ENCODE assay signal across 9 cellular contexts in the genomic region with DNA sequence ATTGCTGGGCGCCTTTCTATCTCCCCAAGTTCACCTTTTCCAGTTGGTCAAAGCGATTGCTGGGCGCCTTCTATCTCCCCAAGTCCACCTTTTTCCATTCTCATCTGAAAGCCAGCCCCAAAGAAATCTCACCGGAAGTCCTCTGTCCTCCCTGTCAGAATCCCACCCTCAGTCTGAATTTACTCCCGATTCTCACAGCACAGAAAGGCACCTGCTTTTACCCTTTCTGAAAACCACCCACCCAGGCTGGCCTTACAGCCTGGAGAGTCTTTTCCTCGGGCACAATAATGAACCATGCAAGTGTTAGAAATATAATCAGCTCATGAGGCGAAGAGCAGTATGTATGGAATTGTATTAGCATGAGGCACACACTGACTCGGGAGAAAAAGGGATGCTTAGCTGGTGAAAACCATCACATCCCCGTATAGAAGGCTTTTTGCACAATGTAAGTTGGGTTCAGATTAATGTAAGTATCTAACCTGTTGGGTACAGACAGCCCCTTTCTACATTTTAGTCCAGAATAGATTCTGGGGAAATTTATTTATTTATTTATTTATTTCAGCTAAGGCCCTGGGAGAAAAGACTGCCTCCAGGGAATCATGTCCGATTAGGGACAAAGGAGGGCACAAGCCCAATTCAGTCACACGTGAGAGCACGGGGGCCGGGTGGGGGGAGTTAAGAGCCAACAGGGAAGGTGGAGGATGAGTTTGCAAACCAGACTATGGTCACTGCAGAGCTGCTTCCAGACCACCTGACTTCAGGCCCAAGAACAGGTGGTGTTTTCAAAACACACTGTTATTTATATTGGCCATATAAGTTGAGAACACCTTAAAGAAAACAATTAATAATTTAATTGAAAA. TPM values are rescaled to one million over a fixed set of nuclear protein-coding genes. Genes with fewer than 3 reads are reported as not detected.
DNase-seq lines count a peak whose midpoint lies in the region; ATAC-seq and TF ChIP-seq lines count a peak whose summit lies in the region.
"Had no signal": no experiment of that assay in that cellular context is flagged by ENCODE, and none has a peak within 500 bp of the region (broad histone marks: within the 10 kb centered on the region; RNA-seq: fewer than 3 reads in every experiment).

No MANE protein-coding gene starts in this region.

- H3K36me3 ChIP-seq in brain microvascular endothelial cell (replicated peaks) (no peaks in the 10 kb centered on the region), thyroid gland (no peaks in the 10 kb centered on the region)

- no peak for ATAC-seq in activated T-cell treated with anti-CD3 and anti-CD28 coated beads, Interleukin-2, amount 50 U/mL, for 4 hours
- ATAC-seq in memory B cell (ENCODE audit: low read depth) (no peak), GM19023 (IDR thresholded peaks at IDR 0.05; ENCODE audit: unreplicated experiment) (no peak)
- ATAC-seq in activated T-cell treated with anti-CD3 and anti-CD28 coated beads, Interleukin-2, amount 50 U/mL, for 72 hours (replicated peaks in 1 of 2): no peak

- H3K27me3 Mint-ChIP-seq in activated T-cell treated with anti-CD3 and anti-CD28 coated beads, Interleukin-2, amount 50 U/mL, for 4 hours (ENCODE audit: low read depth): peaks cover 29% of the 10 kb centered on the region
- H3K27me3 Mint-ChIP-seq in memory B cell: peaks cover 2% of the 10 kb centered on the region
- H3K27me3 Mint-ChIP-seq in activated T-cell treated with anti-CD3 and anti-CD28 coated beads, Interleukin-2, amount 50 U/mL, for 72 hours (ENCODE audit: low read depth): peaks cover 26% of the 10 kb centered on the region

- 48 to 59% methylated on average over 13 of the region's 13 CpGs for WGBS in thyroid gland, 2 donors

- H3K4me1 ChIP-seq in thyroid gland: peaks cover 69 to 80% of the 10 kb centered on the region in 2 donors

- H3K9me3 ChIP-seq in thyroid gland: no peaks in the 10 kb centered on the region

- H3K4me1 Mint-ChIP-seq in activated T-cell treated with anti-CD3 and anti-CD28 coated beads, Interleukin-2, amount 50 U/mL, for 4 hours (ENCODE audit: low read depth): peaks cover 2% of the 10 kb centered on the region
- H3K4me1 Mint-ChIP-seq in memory B cell: peaks cover 11% of the 10 kb centered on the region
- H3K4me1 Mint-ChIP-seq in activated T-cell treated with anti-CD3 and anti-CD28 coated beads, Interleukin-2, amount 50 U/mL, for 72 hours (ENCODE audit: low read depth): no peaks in the 10 kb centered on the region

- H3K27me3 ChIP-seq in brain microvascular endothelial cell (replicated peaks) (no peaks in the 10 kb centered on the region), thyroid gland (no peaks in the 10 kb centered on the region)

- H3K36me3 Mint-ChIP-seq in activated T-cell treated with anti-CD3 and anti-CD28 coated beads, Interleukin-2, amount 50 U/mL, for 4 hours (ENCODE audit: insufficient read depth): no peaks in the 10 kb centered on the region
- H3K36me3 Mint-ChIP-seq in memory B cell: no peaks in the 10 kb centered on the region
- no peaks in the 10 kb centered on the region for H3K36me3 Mint-ChIP-seq in activated T-cell treated with anti-CD3 and anti-CD28 coated beads, Interleukin-2, amount 50 U/mL, for 72 hours (ENCODE audit: insufficient read depth in 2 of 2)
- H3K36me3 Mint-ChIP-seq: CD8-positive, alpha-beta memory T cell had no signal

- TF ChIP-seq CTCF in brain microvascular endothelial cell (IDR thresholded peaks at IDR 0.05; ENCODE audit: low read depth, low read length, missing control alignments) (no peak), thyroid gland (IDR thresholded peaks at IDR 0.05) (no peak)

- intact Hi-C loops in thyroid gland (cut with DNase I): no loop called here

- H3K27ac Mint-ChIP-seq in memory B cell: peak overlapping the region; percentile 18
- no peak overlapping the region for H3K27ac Mint-ChIP-seq in activated T-cell treated with anti-CD3 and anti-CD28 coated beads, Interleukin-2, amount 50 U/mL, for 72 hours
- H3K27ac Mint-ChIP-seq: CD8-positive, alpha-beta memory T cell had no signal

- H3K27ac ChIP-seq in brain microvascular endothelial cell (peak overlapping the region; percentile 89), thyroid gland (peak overlapping the region; percentile 98 to 99 (median 99))

- no peak for DNase-seq in activated T-cell treated with anti-CD3 and anti-CD28 coated beads, Interleukin-2, amount 50 U/mL, for 4 hours
- DNase-seq in activated T-cell treated with anti-CD3 and anti-CD28 coated beads for 4 hours (no peak), brain microvascular endothelial cell (no peak), memory B cell (ENCODE audit: low spot score in 2 of 2) (no peak), thyroid gland (peak; percentile 57 to 60), hepatic stellate cell (ENCODE audit: low spot score) (no peak)
- DNase-seq in activated T-cell treated with anti-CD3 and anti-CD28 coated beads, Interleukin-2, amount 50 U/mL, for 72 hours: no peak
- DNase-seq: CD8-positive, alpha-beta memory T cell had no signal

- H3K4me3 ChIP-seq in brain microvascular endothelial cell (ENCODE audit: low read depth, low read length) (peak overlapping the region; percentile 69), thyroid gland (replicated peaks in 1 of 3) (peak overlapping the region in 1 of 3 donors; percentile 88)

- H3K9me3 Mint-ChIP-seq in activated T-cell treated with anti-CD3 and anti-CD28 coated beads, Interleukin-2, amount 50 U/mL, for 4 hours: no peaks in the 10 kb centered on the region
- no peaks in the 10 kb centered on the region for H3K9me3 Mint-ChIP-seq in memory B cell
- no peaks in the 10 kb centered on the region for H3K9me3 Mint-ChIP-seq in activated T-cell treated with anti-CD3 and anti-CD28 coated beads, Interleukin-2, amount 50 U/mL, for 72 hours

- peak overlapping the region; percentile 12 for H3K4me3 Mint-ChIP-seq in activated T-cell treated with anti-CD3 and anti-CD28 coated beads, Interleukin-2, amount 50 U/mL, for 4 hours
- H3K4me3 Mint-ChIP-seq in memory B cell: peak overlapping the region; percentile 33
- H3K4me3 Mint-ChIP-seq in activated T-cell treated with anti-CD3 and anti-CD28 coated beads, Interleukin-2, amount 50 U/mL, for 72 hours: peak overlapping the region in 1 of 2 donors; percentile 53

- in situ Hi-C loops in brain microvascular endothelial cell (cut with HindIII; ENCODE audit: low pct_ligation_motif_present, low sequenced_read_pairs): no loop called here

- no peak for TF ChIP-seq POLR2A in thyroid gland (IDR thresholded peaks at IDR 0.05)

RNA-seq across cellular contexts. Expression of a gene that starts 1.4 kb away (rescaled TPM):
- 1 to 10 TPM in 1 of 3 donors, under 1 TPM in 2; 0.29 to 2.5 (median 0.86) TPM for total RNA-seq in activated T-cell treated with anti-CD3 and anti-CD28 coated beads, Interleukin-2, amount 50 U/mL, for 4 hours
- total RNA-seq in thyroid gland: 10 to 100 TPM; 27.4 to 92.9 (median 45.5) TPM
- total RNA-seq in activated T-cell treated with anti-CD3 and anti-CD28 coated beads, Interleukin-2, amount 50 U/mL, for 72 hours: 1 to 10 TPM in 1 of 2 donors, under 1 TPM in 1; 0.35 to 1.0 TPM

Comparison
In these comparisons a context has a peak if more than half of its experiments do, and no peak if none do; other contexts are left out.
1. DNase-seq: peak in thyroid gland (2 of 2); none in activated T-cell treated with anti-CD3 and anti-CD28 coated beads, Interleukin-2, amount 50 U/mL, for 4 hours (single experiment), activated T-cell treated with anti-CD3 and anti-CD28 coated beads for 4 hours (single experiment), brain microvascular endothelial cell (single experiment), memory B cell (0 of 2), hepatic stellate cell (single experiment) and activated T-cell treated with anti-CD3 and anti-CD28 coated beads, Interleukin-2, amount 50 U/mL, for 72 hours (0 of 2).
2. RNA of a gene that starts 1.4 kb away (total RNA-seq): 27.4 to 92.9 TPM in thyroid gland; 0.35 to 1.0 TPM in activated T-cell treated with anti-CD3 and anti-CD28 coated beads, Interleukin-2, amount 50 U/mL, for 72 hours and 0.29 to 2.5 TPM in activated T-cell treated with anti-CD3 and anti-CD28 coated beads, Interleukin-2, amount 50 U/mL, for 4 hours; every median in the first group is over 4 times any median in the second.